Comparison of ENCODE assay signal across 4 cellular contexts in the genomic region with DNA sequence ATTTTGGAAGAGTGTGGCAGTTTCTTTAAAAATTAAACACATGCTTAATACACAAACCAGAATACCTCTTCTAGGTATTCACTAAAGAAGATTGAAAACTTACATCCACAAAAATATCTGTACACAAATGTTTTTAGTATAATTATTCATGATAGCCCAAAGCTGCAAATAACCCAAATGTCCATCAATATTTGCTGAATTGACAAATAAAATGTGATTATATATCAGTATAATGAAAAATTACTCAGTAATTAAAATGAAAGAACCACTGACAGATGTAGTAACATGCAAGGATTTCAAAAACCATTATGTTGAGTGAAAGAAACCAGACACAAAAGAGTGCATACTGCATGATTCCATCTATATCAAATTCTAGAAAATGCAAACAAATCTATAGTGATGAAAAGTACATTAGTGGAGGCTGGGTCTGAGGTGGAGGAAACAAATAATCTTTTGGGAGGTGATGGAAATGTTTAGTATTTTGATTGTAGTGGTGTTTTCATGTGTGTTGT.
A peak's percentile ranks its signal among the peaks of the same experiment; 100 is the strongest.
TF ChIP-seq lines count a peak whose summit lies in the region.

No MANE protein-coding gene starts in this region.

TF ChIP-seq in A549, 52 proteins besides CTCF, POLR2A, EP300 and RAD21:
- TF ChIP-seq ZSCAN20 (CRISPR knock-in tag; IDR thresholded peaks at IDR 0.05) (no peak), FOSL2 (IDR thresholded peaks at IDR 0.05) (no peak), FOSL2 (CRISPR knock-in tag; IDR thresholded peaks at IDR 0.05) (no peak), RCOR1 (IDR thresholded peaks at IDR 0.05; ENCODE audit: low read depth, low read length) (no peak), EHF (CRISPR knock-in tag; IDR thresholded peaks at IDR 0.05) (no peak), MAFK (IDR thresholded peaks at IDR 0.05; ENCODE audit: partially characterized antibody) (peak; percentile 94), SREBF2 (IDR thresholded peaks at IDR 0.05) (no peak), NPAS2 (CRISPR knock-in tag; IDR thresholded peaks at IDR 0.05; ENCODE audit: borderline replicate concordance) (no peak), ZNF302 (CRISPR knock-in tag; IDR thresholded peaks at IDR 0.05) (no peak)

TF ChIP-seq in IMR-90, 13 proteins besides CTCF, POLR2A, EP300 and RAD21:
- TF ChIP-seq, protein P1, sequence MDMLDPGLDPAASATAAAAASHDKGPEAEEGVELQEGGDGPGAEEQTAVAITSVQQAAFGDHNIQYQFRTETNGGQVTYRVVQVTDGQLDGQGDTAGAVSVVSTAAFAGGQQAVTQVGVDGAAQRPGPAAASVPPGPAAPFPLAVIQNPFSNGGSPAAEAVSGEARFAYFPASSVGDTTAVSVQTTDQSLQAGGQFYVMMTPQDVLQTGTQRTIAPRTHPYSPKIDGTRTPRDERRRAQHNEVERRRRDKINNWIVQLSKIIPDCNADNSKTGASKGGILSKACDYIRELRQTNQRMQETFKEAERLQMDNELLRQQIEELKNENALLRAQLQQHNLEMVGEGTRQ (IDR thresholded peaks at IDR 0.05; ENCODE audit: low read depth, low read length) = no peak
- TF ChIP-seq CHD1 (IDR thresholded peaks at IDR 0.05; ENCODE audit: low read depth, low read length) = no peak
- TF ChIP-seq SMC3 (IDR thresholded peaks at IDR 0.05; ENCODE audit: low read depth, low read length) = no peak
- TF ChIP-seq MAFK (IDR thresholded peaks at IDR 0.05; ENCODE audit: low read depth, low read length) = peak; percentile 93

TF ChIP-seq in SK-N-SH, 30 proteins besides CTCF, POLR2A, EP300 and RAD21:
- TF ChIP-seq CHD2 (IDR thresholded peaks at IDR 0.05; ENCODE audit: low read length, partially characterized antibody) = no peak
- TF ChIP-seq GATA2 (CRISPR knock-in tag; IDR thresholded peaks at IDR 0.05) = peak; percentile 43; the same call in 1 of the 2 replicates
- TF ChIP-seq TCF12 (IDR thresholded peaks at IDR 0.05) = 0 out of 2 replicates have a peak, but pooled peaks have one; percentile 31
- TF ChIP-seq GABPA (IDR thresholded peaks at IDR 0.05; ENCODE audit: low read depth) = no peak
- no peak for TF ChIP-seq EZH2phosphoT487 (IDR thresholded peaks at IDR 0.05; ENCODE audit: borderline replicate concordance, low read depth)
- TF ChIP-seq, protein P2, sequence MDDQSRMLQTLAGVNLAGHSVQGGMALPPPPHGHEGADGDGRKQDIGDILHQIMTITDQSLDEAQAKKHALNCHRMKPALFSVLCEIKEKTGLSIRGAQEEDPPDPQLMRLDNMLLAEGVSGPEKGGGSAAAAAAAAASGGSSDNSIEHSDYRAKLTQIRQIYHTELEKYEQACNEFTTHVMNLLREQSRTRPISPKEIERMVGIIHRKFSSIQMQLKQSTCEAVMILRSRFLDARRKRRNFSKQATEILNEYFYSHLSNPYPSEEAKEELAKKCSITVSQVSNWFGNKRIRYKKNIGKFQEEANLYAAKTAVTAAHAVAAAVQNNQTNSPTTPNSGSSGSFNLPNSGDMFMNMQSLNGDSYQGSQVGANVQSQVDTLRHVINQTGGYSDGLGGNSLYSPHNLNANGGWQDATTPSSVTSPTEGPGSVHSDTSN (IDR thresholded peaks at IDR 0.05) = peak; percentile 29; the same call in 1 of the 2 replicates

TF ChIP-seq in H1, 55 proteins besides CTCF, POLR2A, EP300 and RAD21:
- TF ChIP-seq MAFK (IDR thresholded peaks at IDR 0.05; ENCODE audit: low read depth, low read length) (peak; percentile 49; the same call in 1 of the 2 replicates), JUND (IDR thresholded peaks at IDR 0.05; ENCODE audit: low read length) (no peak)
